Comparison of ENCODE assay signal across 27 cellular contexts in the genomic region with DNA sequence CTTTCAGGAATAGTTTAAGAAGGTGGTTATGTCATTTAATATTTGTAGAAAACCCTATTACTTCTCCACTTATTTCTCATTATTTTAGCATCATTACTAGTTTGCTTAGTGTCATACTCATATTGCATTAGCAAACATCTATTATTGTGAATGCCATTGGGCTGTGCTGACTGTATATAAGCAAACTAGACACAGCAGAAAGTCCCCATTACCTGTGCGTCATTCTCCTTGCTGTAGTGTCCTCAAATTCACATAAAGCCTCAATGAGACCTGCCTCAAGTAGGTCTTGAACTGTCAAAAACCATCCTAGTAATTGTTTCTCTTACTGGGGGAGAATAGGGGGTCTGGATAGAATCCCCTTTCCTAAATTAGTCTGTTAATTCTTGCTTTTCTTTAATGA. TPM values are rescaled to one million over a fixed set of nuclear protein-coding genes. Genes with fewer than 3 reads are reported as not detected.
DNase-seq lines count a peak whose midpoint lies in the region; ATAC-seq and TF ChIP-seq lines count a peak whose summit lies in the region.
"Had no signal": no experiment of that assay in that cellular context is flagged by ENCODE, and none has a peak within 500 bp of the region (broad histone marks: within the 10 kb centered on the region; RNA-seq: fewer than 3 reads in every experiment).

No MANE protein-coding gene starts in this region.

- POLR2A ChIA-PET in OCI-LY7 (lab: Charles Lee): no interaction called here

- CTCF ChIA-PET in OCI-LY7 (lab: Charles Lee; ENCODE audit: unreplicated experiment): no interaction called here

- H3K27me3 Mint-ChIP-seq in activated naive CD4-positive, alpha-beta T cell treated with anti-CD3 and anti-CD28 coated beads, Interleukin-2, amount 50 U/mL, for 24 hours: no peaks in the 10 kb centered on the region
- H3K27me3 Mint-ChIP-seq: brain had no signal

- BruUV-seq in OCI-LY7 (replicated peaks; lab: Mats Ljungman, UMichigan): no TSS peak

- no peak for ATAC-seq in esophagus mucosa
- ATAC-seq in HG03521 (IDR thresholded peaks at IDR 0.05; ENCODE audit: unreplicated experiment): no peak
- ATAC-seq: left colon had no signal

- H3K27ac ChIP-seq in OCI-LY7 (ENCODE audit: low read depth, low read length, poor library complexity, severe bottlenecking) (no peak overlapping the region), thymus (ENCODE audit: low read depth) (peak overlapping the region; percentile 6)
- H3K27ac ChIP-seq in effector memory CD4-positive, alpha-beta T cell (ENCODE audit: insufficient read depth, low read length, poor library complexity, severe bottlenecking): peak overlapping the region; percentile 35
- H3K27ac ChIP-seq: adrenal gland, C4-2B, esophagus muscularis mucosa, GM23248, RWPE1, SK-N-MC, thoracic aorta had no signal

- no peaks in the 10 kb centered on the region for H3K9me3 ChIP-seq in OCI-LY7 (ENCODE audit: low read length)
- H3K9me3 ChIP-seq in effector memory CD4-positive, alpha-beta T cell (ENCODE audit: control insufficient read depth, low read length): no peaks in the 10 kb centered on the region
- no peaks in the 10 kb centered on the region for H3K9me3 ChIP-seq in thymus (ENCODE audit: control insufficient read depth)
- H3K9me3 ChIP-seq: adrenal gland, esophagus muscularis mucosa, thoracic aorta had no signal

- intact Hi-C loops in OCI-LY7 (cut with micrococcal nuclease; ENCODE audit: unreplicated experiment): no loop called here

- no peak overlapping the region for H3K4me3 ChIP-seq in OCI-LY7 (ENCODE audit: low read depth, low read length, poor library complexity, severe bottlenecking)
- no peak overlapping the region for H3K4me3 ChIP-seq in effector memory CD4-positive, alpha-beta T cell (ENCODE audit: insufficient read depth, low read depth, low read length, poor library complexity, severe bottlenecking)
- no peak overlapping the region for H3K4me3 ChIP-seq in thymus (ENCODE audit: low read length)
- H3K4me3 ChIP-seq: adrenal gland, esophagus muscularis mucosa, GM23248, SK-N-MC, smooth muscle cell, thoracic aorta had no signal

- no peaks in the 10 kb centered on the region for H3K9me2 ChIP-seq in OCI-LY7 (ENCODE audit: insufficient read depth, low read length)

- no peak for DNase-seq in activated naive CD4-positive, alpha-beta T cell treated with anti-CD3 and anti-CD28 coated beads, Interleukin-2, amount 50 U/mL, for 16 hours
- DNase-seq in OCI-LY7 (ENCODE audit: low spot score) (no peak), NCI-H2107 treated with DMSO at 0.1 percent for 48 hours (lab: John Stamatoyannopoulos, UW; ENCODE audit: unreplicated experiment) (no peak)
- DNase-seq in effector memory CD4-positive, alpha-beta T cell: no peak
- DNase-seq: adrenal gland; DMS 273 treated with DMSO at 0.1 percent for 48 hours; effector CD8-positive, alpha-beta T cell; foreskin melanocyte; GM23248; HFFc6; left colon; NCI-H1092; NCI-H187 treated with DMSO at 0.1 percent for 48 hours; NCI-H748 treated with DMSO at 0.1 percent for 48 hours had no signal

- H2AFZ ChIP-seq in OCI-LY7 (ENCODE audit: low read length): no peak overlapping the region
- H2AFZ ChIP-seq: GM23248 had no signal

- no peaks in the 10 kb centered on the region for H3K79me2 ChIP-seq in OCI-LY7 (ENCODE audit: insufficient read depth, low read depth, low read length)

- no peak for TF ChIP-seq CTCF in OCI-LY7 (conservative IDR thresholded peaks at IDR 0.05; ENCODE audit: low read length)

- peaks cover 76% of the 10 kb centered on the region for H3K4me1 Mint-ChIP-seq in activated naive CD4-positive, alpha-beta T cell treated with anti-CD3 and anti-CD28 coated beads, Interleukin-2, amount 50 U/mL, for 24 hours
- H3K4me1 Mint-ChIP-seq: brain, nephron had no signal

- no peak overlapping the region for H3K4me3 Mint-ChIP-seq in activated naive CD4-positive, alpha-beta T cell treated with anti-CD3 and anti-CD28 coated beads, Interleukin-2, amount 50 U/mL, for 24 hours
- H3K4me3 Mint-ChIP-seq: brain, HFFc6, nephron had no signal

- H3K36me3 ChIP-seq in OCI-LY7 (ENCODE audit: insufficient read depth, low read length) (peaks cover 4% of the 10 kb centered on the region; the same call in 1 of the 2 replicates), thymus (ENCODE audit: control insufficient read depth, insufficient read depth) (no peaks in the 10 kb centered on the region)
- H3K36me3 ChIP-seq in effector memory CD4-positive, alpha-beta T cell (ENCODE audit: control insufficient read depth, insufficient read depth, low read length): peaks cover 23% of the 10 kb centered on the region
- H3K36me3 ChIP-seq: adrenal gland had no signal

- H3K36me3 Mint-ChIP-seq in activated naive CD4-positive, alpha-beta T cell treated with anti-CD3 and anti-CD28 coated beads, Interleukin-2, amount 50 U/mL, for 24 hours: peaks cover 23% of the 10 kb centered on the region

- peaks cover 29% of the 10 kb centered on the region for H3K4me1 ChIP-seq in OCI-LY7 (ENCODE audit: insufficient read depth, low read length, poor library complexity, severe bottlenecking)
- peaks cover 18% of the 10 kb centered on the region for H3K4me1 ChIP-seq in effector memory CD4-positive, alpha-beta T cell (ENCODE audit: control insufficient read depth, insufficient read depth, low read length, poor library complexity, severe bottlenecking)
- no peaks in the 10 kb centered on the region for H3K4me1 ChIP-seq in thymus (ENCODE audit: control insufficient read depth, insufficient read depth, low read length)
- H3K4me1 ChIP-seq: adrenal gland had no signal

- no peaks in the 10 kb centered on the region for H3K9me3 Mint-ChIP-seq in activated naive CD4-positive, alpha-beta T cell treated with anti-CD3 and anti-CD28 coated beads, Interleukin-2, amount 50 U/mL, for 24 hours
- H3K9me3 Mint-ChIP-seq: brain; HFFc6; nephron; T-helper 2 cell treated with Interferon-gamma antibody and Interleukin-4, amounts not matched to agents 5 μg/mL and 100 μg/mL, for 36 hours had no signal

- no peaks in the 10 kb centered on the region for H4K20me1 ChIP-seq in OCI-LY7 (ENCODE audit: insufficient read depth, low read length)

- no peaks in the 10 kb centered on the region for H3K27me3 ChIP-seq in effector memory CD4-positive, alpha-beta T cell (replicated peaks; ENCODE audit: control insufficient read depth, insufficient read depth, low read length, poor library complexity, severe bottlenecking)
- no peaks in the 10 kb centered on the region for H3K27me3 ChIP-seq in thymus (ENCODE audit: control insufficient read depth, insufficient read depth)
- H3K27me3 ChIP-seq: adrenal gland, esophagus muscularis mucosa had no signal

- WGBS in thymus: 96% methylated on average over 1 of the region's 1 CpG

- peak overlapping the region; percentile 6 for H3K27ac Mint-ChIP-seq in activated naive CD4-positive, alpha-beta T cell treated with anti-CD3 and anti-CD28 coated beads, Interleukin-2, amount 50 U/mL, for 24 hours
- H3K27ac Mint-ChIP-seq: brain, HFFc6, nephron had no signal

- H3K4me2 ChIP-seq in OCI-LY7 (ENCODE audit: low read length): 0 out of 2 replicates have a peak overlapping the region, but pooled peaks have one; percentile 53
- H3K4me2 ChIP-seq: smooth muscle cell had no signal

RNA-seq across cellular contexts. Expression of gene MALT1, which starts 43.6 kb away (rescaled TPM):
- total RNA-seq in OCI-LY7 (2014; rRNA removed; shearing (Covaris generic)): 14.4 and 15.5 TPM in 2 replicates
- total RNA-seq in OCI-LY7 (2022): 18.5 and 20.4 TPM in 2 replicates
- 35.2 TPM for polyA plus RNA-seq in thymus
- 34.4 TPM for total RNA-seq in esophagus mucosa
